23 cellular contexts compared by ENCODE assay signal in genomic region chr2:184162426-184162825, GRCh38.
"Had no signal": no experiment of that assay in that cellular context is flagged by ENCODE, and none has a peak within 500 bp of the region (broad histone marks: within the 10 kb centered on the region; RNA-seq: fewer than 3 reads in every experiment).

No MANE protein-coding gene starts in this region.

- H3K27ac Mint-ChIP-seq: effector memory CD8-positive, alpha-beta T cell; naive B cell; natural killer cell treated with Interleukin-12 subunit alpha and Interleukin-12 subunit beta and Interleukin-15 and Interleukin-18, amount 100 ng/mL, for 72 hours; stimulated activated effector memory CD8-positive, alpha-beta T cell treated with anti-CD3 and anti-CD28 coated beads, Interleukin-12 subunit alpha, Interleukin-12 subunit beta, amount 100 ng/mL, for 72 hours had no signal

- H3K27me3 ChIP-seq: esophagus muscularis mucosa, sigmoid colon, testis, tibial artery, upper lobe of left lung had no signal

- H3K4me3 ChIP-seq: esophagus muscularis mucosa, lower lobe of right lung, mucosa of descending colon, psoas muscle, sigmoid colon, testis, tibial artery, upper lobe of left lung had no signal

- H3K9me3 ChIP-seq: esophagus muscularis mucosa, lower lobe of right lung, mucosa of descending colon, sigmoid colon, testis, tibial artery, upper lobe of left lung had no signal

- H3K36me3 ChIP-seq: esophagus muscularis mucosa, lower lobe of right lung, sigmoid colon, tibial artery, upper lobe of left lung had no signal

- H3K36me3 Mint-ChIP-seq: naive B cell; stimulated activated effector memory CD8-positive, alpha-beta T cell treated with anti-CD3 and anti-CD28 coated beads, Interleukin-12 subunit alpha, Interleukin-12 subunit beta, amount 100 ng/mL, for 72 hours had no signal

- H3K4me1 Mint-ChIP-seq: naive B cell; stimulated activated effector memory CD8-positive, alpha-beta T cell treated with anti-CD3 and anti-CD28 coated beads, Interleukin-12 subunit alpha, Interleukin-12 subunit beta, amount 100 ng/mL, for 72 hours had no signal

- H3K4me3 Mint-ChIP-seq: effector memory CD8-positive, alpha-beta T cell; naive B cell; natural killer cell treated with Interleukin-12 subunit alpha and Interleukin-12 subunit beta and Interleukin-15 and Interleukin-18, amount 100 ng/mL, for 72 hours; stimulated activated effector memory CD8-positive, alpha-beta T cell treated with anti-CD3 and anti-CD28 coated beads, Interleukin-12 subunit alpha, Interleukin-12 subunit beta, amount 100 ng/mL, for 72 hours had no signal

- H3K27ac ChIP-seq: esophagus muscularis mucosa, lower lobe of right lung, psoas muscle, sigmoid colon, testis, tibial artery, upper lobe of left lung had no signal

- DNase-seq: cerebellar nuclear complex; cortex of kidney; effector memory CD8-positive, alpha-beta T cell; foreskin melanocyte; left ventricle myocardium superior; lower lobe of right lung; mucosa of descending colon; naive B cell; nucleus accumbens; posterior cingulate gyrus; psoas muscle; right cardiac atrium; sigmoid colon; stimulated activated CD4-positive, alpha-beta T cell treated with anti-CD3 and anti-CD28 coated beads, Interleukin-2, amount 100 ng/mL, for 24 hours; stimulated activated CD4-positive, alpha-beta T cell treated with anti-CD3 and anti-CD28 coated beads, Interleukin-4, amount 100 ng/mL, for 24 hours; stimulated activated naive CD8-positive, alpha-beta T cell treated with anti-CD3 and anti-CD28 coated beads, Interleukin-15, Interleukin-2, amounts not matched to agents 100 U/mL and 50 U/mL, for 24 hours; substantia nigra; testis; tibial artery; upper lobe of left lung had no signal

- ATAC-seq: effector memory CD8-positive, alpha-beta T cell; left ventricle myocardium superior; lower lobe of right lung; mucosa of descending colon; natural killer cell treated with Interleukin-12 subunit alpha and Interleukin-12 subunit beta and Interleukin-15 and Interleukin-18, amount 100 ng/mL, for 72 hours; psoas muscle; right cardiac atrium; stimulated activated effector memory CD8-positive, alpha-beta T cell treated with anti-CD3 and anti-CD28 coated beads, Interleukin-12 subunit alpha, Interleukin-12 subunit beta, amount 100 ng/mL, for 72 hours; stimulated activated naive CD8-positive, alpha-beta T cell treated with anti-CD3 and anti-CD28 coated beads, Interleukin-15, Interleukin-2, amounts not matched to agents 100 U/mL and 50 U/mL, for 24 hours had no signal

- H3K27me3 Mint-ChIP-seq: effector memory CD8-positive, alpha-beta T cell; naive B cell; natural killer cell treated with Interleukin-12 subunit alpha and Interleukin-12 subunit beta and Interleukin-15 and Interleukin-18, amount 100 ng/mL, for 72 hours had no signal

- H3K4me1 ChIP-seq: esophagus muscularis mucosa, lower lobe of right lung, psoas muscle, sigmoid colon, testis, tibial artery, upper lobe of left lung had no signal
